24 cellular contexts compared by ENCODE assay signal in the genomic region with DNA sequence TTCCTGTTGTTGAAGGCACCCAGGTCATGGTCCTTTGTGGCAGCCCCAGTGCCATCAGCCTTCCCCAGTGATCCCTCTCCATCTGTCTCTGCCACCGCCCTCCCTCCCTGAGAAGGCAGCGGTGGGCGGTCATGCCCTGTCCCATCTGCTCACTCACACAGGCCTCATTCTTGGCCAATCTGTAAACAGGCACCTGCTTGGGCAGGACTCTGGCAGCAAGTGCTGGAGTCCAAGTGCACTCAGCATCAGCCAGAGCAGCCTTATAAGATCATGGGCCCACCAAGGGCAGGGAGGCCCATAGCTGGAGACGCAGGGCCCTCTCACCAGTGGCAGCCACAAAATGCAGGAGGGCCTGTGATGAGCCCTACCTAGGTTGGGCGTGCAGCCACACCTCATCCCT.
DNase-seq lines count a peak whose midpoint lies in the region; ATAC-seq, FAIRE-seq and TF ChIP-seq lines count a peak whose summit lies in the region.
"Had no signal": no experiment of that assay in that cellular context is flagged by ENCODE, and none has a peak within 500 bp of the region (broad histone marks: within the 10 kb centered on the region; RNA-seq: fewer than 3 reads in every experiment).

No MANE protein-coding gene starts in this region.

- no peaks in the 10 kb centered on the region for H3K9me3 ChIP-seq in neuronal stem cell (replicated peaks in 1 of 2; ENCODE audit: control insufficient read depth in 2 of 2, insufficient read depth in 1 of 2, low read depth in 1 of 2, low read length in 2 of 2)
- H3K9me3 ChIP-seq in T-helper 17 cell (ENCODE audit: control insufficient read depth, low read length, poor library complexity, severe bottlenecking): no peaks in the 10 kb centered on the region

- no peak overlapping the region for H2AK5ac ChIP-seq in neuronal stem cell (ENCODE audit: low read depth, low read length)

- TF ChIP-seq CTCF in D721Med (IDR thresholded peaks at IDR 0.05; ENCODE audit: insufficient read depth, missing control alignments): no peak

- H3K27ac ChIP-seq in neuronal stem cell (replicated peaks; ENCODE audit: low read length): no peak overlapping the region
- H3K27ac ChIP-seq: A549; BLaER1 treated with 17β-estradiol and CSF1 and Interleukin-3, amounts not matched to agents 10 nM and 100 nM had no signal

- peak overlapping the region; percentile 73 for H3K9ac ChIP-seq in neuronal stem cell (ENCODE audit: low read depth, low read length, poor library complexity)
- H3K9ac ChIP-seq: BLaER1 treated with 17β-estradiol and CSF1 and Interleukin-3, amounts not matched to agents 10 nM and 100 nM had no signal

- H3K27ac Mint-ChIP-seq in activated naive CD4-positive, alpha-beta T cell treated with anti-CD3 and anti-CD28 coated beads, Interleukin-2, amount 10 ng/mL, durations not matched to agents 7 days and 5 days: no peak overlapping the region
- H3K27ac Mint-ChIP-seq in T-helper 17 cell: no peak overlapping the region
- H3K27ac Mint-ChIP-seq: CD4-positive, alpha-beta T cell had no signal

- H3K36me3 ChIP-seq in neuronal stem cell (replicated peaks in 1 of 2; ENCODE audit: control insufficient read depth in 2 of 2, insufficient read depth in 2 of 2, low read length in 2 of 2): no peaks in the 10 kb centered on the region
- H3K36me3 ChIP-seq: BLaER1 treated with 17β-estradiol and CSF1 and Interleukin-3, amounts not matched to agents 10 nM and 100 nM had no signal

- H3K14ac ChIP-seq in neuronal stem cell (ENCODE audit: low read length): peak overlapping the region; percentile 77

- CTCF ChIA-PET in activated naive CD4-positive, alpha-beta T cell treated with anti-CD3 and anti-CD28 coated beads, Interleukin-2, amount 10 ng/mL, durations not matched to agents 7 days and 5 days (lab: Charles Lee): no interaction called here

- no peak for ATAC-seq in T-helper 17 cell
- no peak for ATAC-seq in HG02642 (IDR thresholded peaks at IDR 0.05; ENCODE audit: poor library complexity, unreplicated experiment)
- ATAC-seq: A549, PC-3 had no signal

- H3K36me3 Mint-ChIP-seq in activated naive CD4-positive, alpha-beta T cell treated with anti-CD3 and anti-CD28 coated beads, Interleukin-2, amount 10 ng/mL, durations not matched to agents 7 days and 5 days: no peaks in the 10 kb centered on the region
- peaks cover 2% of the 10 kb centered on the region for H3K36me3 Mint-ChIP-seq in T-helper 17 cell (ENCODE audit: low read depth)

- no peaks in the 10 kb centered on the region for H3K4me1 Mint-ChIP-seq in activated naive CD4-positive, alpha-beta T cell treated with anti-CD3 and anti-CD28 coated beads, Interleukin-2, amount 10 ng/mL, durations not matched to agents 7 days and 5 days
- H3K4me1 Mint-ChIP-seq in T-helper 17 cell: no peaks in the 10 kb centered on the region

- peak overlapping the region; percentile 69 for H2BK15ac ChIP-seq in neuronal stem cell (ENCODE audit: low read length)

- peaks cover 31% of the 10 kb centered on the region for H3K27me3 Mint-ChIP-seq in activated naive CD4-positive, alpha-beta T cell treated with anti-CD3 and anti-CD28 coated beads, Interleukin-2, amount 10 ng/mL, durations not matched to agents 7 days and 5 days
- H3K27me3 Mint-ChIP-seq in T-helper 17 cell: peaks cover 32% of the 10 kb centered on the region

- no peak overlapping the region for H3K4me3 Mint-ChIP-seq in activated naive CD4-positive, alpha-beta T cell treated with anti-CD3 and anti-CD28 coated beads, Interleukin-2, amount 10 ng/mL, durations not matched to agents 7 days and 5 days
- H3K4me3 Mint-ChIP-seq in T-helper 17 cell: no peak overlapping the region
- H3K4me3 Mint-ChIP-seq: CD4-positive, alpha-beta T cell had no signal

- FAIRE-seq in D721Med (lab: Jason Lieb, UNC): no peak
- FAIRE-seq: A549, GM12891, GM19239 had no signal

- H2BK5ac ChIP-seq in neuronal stem cell (ENCODE audit: low read length): no peak overlapping the region

- no peak overlapping the region for H3K4me2 ChIP-seq in neuronal stem cell (ENCODE audit: insufficient read depth, low read length, poor library complexity, severe bottlenecking)
- H3K4me2 ChIP-seq: A549 had no signal

- H2AFZ ChIP-seq in neuronal stem cell (ENCODE audit: low read length): no peak overlapping the region

- no peak overlapping the region for H4K91ac ChIP-seq in neuronal stem cell (ENCODE audit: low read depth, low read length, poor library complexity)

- H4K8ac ChIP-seq in neuronal stem cell (ENCODE audit: low read depth, low read length): no peak overlapping the region

- H3K9me3 Mint-ChIP-seq in activated naive CD4-positive, alpha-beta T cell treated with anti-CD3 and anti-CD28 coated beads, Interleukin-2, amount 10 ng/mL, durations not matched to agents 7 days and 5 days: no peaks in the 10 kb centered on the region
- H3K9me3 Mint-ChIP-seq: CD4-positive, alpha-beta T cell had no signal

- H3K4me3 ChIP-seq in neuronal stem cell (ENCODE audit: low read length in 2 of 2): no peak overlapping the region
- H3K4me3 ChIP-seq: A549; BLaER1 treated with 17β-estradiol and CSF1 and Interleukin-3, amounts not matched to agents 10 nM and 100 nM had no signal

- no peaks in the 10 kb centered on the region for H3K79me1 ChIP-seq in neuronal stem cell (ENCODE audit: low read depth, low read length)

- H3K23ac ChIP-seq in neuronal stem cell (ENCODE audit: low read depth, low read length, poor library complexity): no peak overlapping the region

- no CpG with 5 or more reads among the region's 5 CpGs for whole genome bisulfite sequencing in neuronal stem cell (ENCODE audit: extremely low coverage in 2 of 2, insufficient read length in 2 of 2, insufficient replicate concordance in 1 of 2), 2 donors

- peak; percentile 16 for DNase-seq in activated naive CD4-positive, alpha-beta T cell treated with anti-CD3 and anti-CD28 coated beads, Interleukin-2, amount 10 ng/mL, durations not matched to agents 7 days and 5 days
- DNase-seq in activated naive CD4-positive, alpha-beta T cell treated with Interleukin-2 at 50 U/mL for 16 hours: no peak
- DNase-seq in NCI-H524 treated with DMSO at 0.1 percent for 48 hours (lab: John Stamatoyannopoulos, UW) (peak; percentile 44), neuronal stem cell (ENCODE audit: low spot score) (no peak), T-helper 17 cell (no peak), D721Med (ENCODE audit: insufficient read length, low spot score) (no peak)
- DNase-seq: AML-193; DMS79; EL; GF-D8; NCI-H1048; NCI-H1417; NCI-H187; NCI-H2081 treated with DMSO at 0.1 percent for 48 hours; NCI-H526; NCI-H82; NK-92 treated with Interleukin-12 subunit alpha and Interleukin-12 subunit beta, amount 100 ng/mL, for 24 hours; PC-3 had no signal

- H2BK12ac ChIP-seq in neuronal stem cell (ENCODE audit: low read length): no peak overlapping the region

- H2BK120ac ChIP-seq in neuronal stem cell (ENCODE audit: low read depth, low read length): no peak overlapping the region

- peak overlapping the region; percentile 35 for H3K18ac ChIP-seq in neuronal stem cell (ENCODE audit: low read length)

- no peak overlapping the region for H3K4ac ChIP-seq in neuronal stem cell (ENCODE audit: low read length)

- peaks cover 12 to 14% of the 10 kb centered on the region in 2 donors for H3K4me1 ChIP-seq in neuronal stem cell (ENCODE audit: control insufficient read depth in 2 of 2, insufficient read depth in 1 of 2, low read depth in 1 of 2, low read length in 2 of 2)
- H3K4me1 ChIP-seq: A549 had no signal

- H3K27me3 ChIP-seq in neuronal stem cell (ENCODE audit: control insufficient read depth in 3 of 3, insufficient read depth in 3 of 3, low read depth in 1 of 3, low read length in 3 of 3): peaks cover 0 to 8% (median 0%) of the 10 kb centered on the region in 3 experiments
- H3K27me3 ChIP-seq: BLaER1 treated with 17β-estradiol and CSF1 and Interleukin-3, amounts not matched to agents 10 nM and 100 nM had no signal

Comparison
In these comparisons a context has a peak if more than half of its experiments do, and no peak if none do; other contexts are left out.
1. DNase-seq: peak in activated naive CD4-positive, alpha-beta T cell treated with anti-CD3 and anti-CD28 coated beads, Interleukin-2, amount 10 ng/mL, durations not matched to agents 7 days and 5 days (single experiment) and NCI-H524 treated with DMSO at 0.1 percent for 48 hours (single experiment); none in activated naive CD4-positive, alpha-beta T cell treated with Interleukin-2 at 50 U/mL for 16 hours (single experiment), neuronal stem cell (single experiment), T-helper 17 cell (0 of 3) and D721Med (single experiment).